Comparison of ENCODE assay signal across 10 cellular contexts in genomic region chr5:52802272-52803011, GRCh38. TPM values are rescaled to one million over a fixed set of nuclear protein-coding genes. Genes with fewer than 3 reads are reported as not detected.
DNase-seq lines count a peak whose midpoint lies in the region; ATAC-seq and TF ChIP-seq lines count a peak whose summit lies in the region.
"Had no signal": no experiment of that assay in that cellular context is flagged by ENCODE, and none has a peak within 500 bp of the region (broad histone marks: within the 10 kb centered on the region; RNA-seq: fewer than 3 reads in every experiment).

No MANE protein-coding gene starts in this region.

- peaks cover 49% of the 10 kb centered on the region for H3F3A ChIP-seq in GM23248 (ENCODE audit: insufficient read depth)

- H2AFZ ChIP-seq in GM23248, result no peak overlapping the region

- H3K4me3 ChIP-seq in GM23248 (peak overlapping the region; percentile 87), esophagus muscularis mucosa (peak overlapping the region; percentile 58 to 64 (median 64)), sigmoid colon (peak overlapping the region; percentile 47 to 71 (median 56)), Peyer's patch (peak overlapping the region in 2 of 4 donors; percentile 57 to 73)
- H3K4me3 ChIP-seq: body of pancreas had no signal

- H3K9me3 ChIP-seq in GM23248 (ENCODE audit: low read depth), result no peaks in the 10 kb centered on the region
- no peaks in the 10 kb centered on the region for H3K9me3 ChIP-seq in esophagus muscularis mucosa
- no peaks in the 10 kb centered on the region for H3K9me3 ChIP-seq in sigmoid colon
- no peaks in the 10 kb centered on the region for H3K9me3 ChIP-seq in Peyer's patch
- H3K9me3 ChIP-seq: body of pancreas, tibial nerve had no signal

- TF ChIP-seq POLR2A in esophagus muscularis mucosa (IDR thresholded peaks at IDR 0.05; ENCODE audit: low read depth), result no peak
- TF ChIP-seq POLR2A in sigmoid colon (IDR thresholded peaks at IDR 0.05), result no peak
- TF ChIP-seq POLR2A in Peyer's patch (IDR thresholded peaks at IDR 0.05), result no peak

- intact Hi-C loops in esophagus muscularis mucosa (cut with DNase I) (loop anchor here (10.0 kb wide), 1 partner anchor 62 kb away; no protein-coding TSS in a partner anchor), sigmoid colon (cut with DNase I) (loop anchor here (5.0 kb wide), 1 partner anchor 35 kb away; no protein-coding TSS in a partner anchor)

- H3K27me3 ChIP-seq in GM23248 (replicated peaks; ENCODE audit: insufficient read depth) (no peaks in the 10 kb centered on the region), esophagus muscularis mucosa (no peaks in the 10 kb centered on the region), sigmoid colon (no peaks in the 10 kb centered on the region), Peyer's patch (no peaks in the 10 kb centered on the region)
- H3K27me3 ChIP-seq: body of pancreas, tibial nerve had no signal

- TF ChIP-seq EP300 in esophagus muscularis mucosa (IDR thresholded peaks at IDR 0.05), result no peak
- TF ChIP-seq EP300 in sigmoid colon (IDR thresholded peaks at IDR 0.05), result no peak

- DNase-seq in GM23248 (no peak), RPMI7951 (ENCODE audit: low read depth) (peak; percentile 44), esophagus muscularis mucosa (ENCODE audit: extremely low spot score) (no peak), sigmoid colon (no peak), retina (no peak), Peyer's patch (no peak), cerebellar nuclear complex (lab: John Stamatoyannopoulos, UW) (no peak)
- DNase-seq: body of pancreas had no signal

- in situ Hi-C loops in GM23248 (cut with MboI), result no loop called here

- H3K27ac ChIP-seq in GM23248 (peak overlapping the region; percentile 99; the same call in 1 of the 2 replicates), esophagus muscularis mucosa (replicated peaks in 1 of 4) (peak overlapping the region; percentile 91 to 94 (median 93)), sigmoid colon (peak overlapping the region; percentile 91 to 97 (median 94)), Peyer's patch (peak overlapping the region in 1 of 4 donors; percentile 91)

- peak overlapping the region; percentile 97 for H3K4me2 ChIP-seq in GM23248 (ENCODE audit: unreplicated experiment)

- no peak for ATAC-seq in esophagus mucosa
- ATAC-seq: body of pancreas had no signal

- WGBS in GM23248 (ENCODE audit: low coverage in 1 of 2, low lambda C conversion rate in 2 of 2, missing lambda C conversion rate in 2 of 2), 2 experiments, result 67 to 72% methylated on average over 2 of the region's 2 CpGs
- 42% methylated on average over 2 of the region's 2 CpGs for WGBS in esophagus muscularis mucosa
- WGBS in sigmoid colon, 2 donors, result 74 to 79% methylated on average over 2 of the region's 2 CpGs

- peaks cover 37% of the 10 kb centered on the region for H3K36me3 ChIP-seq in GM23248 (ENCODE audit: low read depth)
- peaks cover 0 to 10% (median 5%) of the 10 kb centered on the region in 4 donors for H3K36me3 ChIP-seq in esophagus muscularis mucosa
- peaks cover 0 to 8% (median 0%) of the 10 kb centered on the region in 4 donors for H3K36me3 ChIP-seq in sigmoid colon
- H3K36me3 ChIP-seq in Peyer's patch, result peaks cover 0 to 5% (median 0%) of the 10 kb centered on the region in 3 donors

- peaks cover 86% of the 10 kb centered on the region for H3K79me2 ChIP-seq in GM23248 (ENCODE audit: insufficient read depth)

- H4K20me1 ChIP-seq in GM23248 (ENCODE audit: insufficient read depth), result no peaks in the 10 kb centered on the region

- TF ChIP-seq CTCF in esophagus muscularis mucosa (IDR thresholded peaks at IDR 0.05) (no peak), sigmoid colon (IDR thresholded peaks at IDR 0.05) (no peak), Peyer's patch (IDR thresholded peaks at IDR 0.05) (no peak)

- H3K4me1 ChIP-seq in GM23248 (ENCODE audit: insufficient read depth), result peaks cover 32% of the 10 kb centered on the region
- peaks cover 71 to 98% (median 97%) of the 10 kb centered on the region in 4 donors for H3K4me1 ChIP-seq in esophagus muscularis mucosa
- H3K4me1 ChIP-seq in sigmoid colon, result peaks cover 0 to 96% (median 79%) of the 10 kb centered on the region in 4 donors
- H3K4me1 ChIP-seq in Peyer's patch, result peaks cover 0 to 35% (median 10%) of the 10 kb centered on the region in 4 donors

- peak overlapping the region; percentile 99 for H3K9ac ChIP-seq in GM23248

- H3K9me2 ChIP-seq in GM23248 (ENCODE audit: insufficient read depth), result no peaks in the 10 kb centered on the region

RNA-seq across cellular contexts. Expression of gene ITGA1, which starts 14.7 kb away (rescaled TPM):
- total RNA-seq in GM23248 (2014; rRNA removed; shearing (Covaris generic)), result 18.4 and 18.6 TPM in 2 replicates
- polyA plus RNA-seq in GM23248 (2016; fragmentation: Nextera tagmentation; extraction: Ambion mirVana) (8.1 and 8.9 TPM in 2 replicates), sigmoid colon (1 to 10 TPM; 1.8 to 8.0 (median 4.4) TPM)
- total RNA-seq in RPMI7951 (2014; rRNA removed; shearing (Covaris generic)), result 47.7 and 74.6 TPM in 2 replicates
- total RNA-seq in esophagus muscularis mucosa (100 to 1,000 TPM; 228 to 302 (median 235) TPM), sigmoid colon (100 to 1,000 TPM; 162 to 511 (median 209) TPM), Peyer's patch (10 to 100 TPM; 21.2 to 49.5 (median 43.1) TPM), esophagus mucosa (5.1 TPM)

RNA-seq across cellular contexts. Expression of gene PELO, which starts 14.7 kb away (rescaled TPM):
- 20.4 and 24.4 TPM in 2 replicates for total RNA-seq in GM23248 (2014; rRNA removed; shearing (Covaris generic))
- polyA plus RNA-seq in GM23248 (2016; fragmentation: Nextera tagmentation; extraction: Ambion mirVana), result 25.0 and 25.2 TPM in 2 replicates
- 30.6 and 33.4 TPM in 2 replicates for total RNA-seq in RPMI7951 (2014; rRNA removed; shearing (Covaris generic))
- total RNA-seq in esophagus muscularis mucosa, result 10 to 100 TPM; 43.1 to 77.7 (median 69.7) TPM
- total RNA-seq in sigmoid colon, result 10 to 100 TPM; 37.1 to 60.1 (median 44.7) TPM
- 1 to 10 TPM; 3.9 to 8.3 (median 7.8) TPM for polyA plus RNA-seq in sigmoid colon
- 10 to 100 TPM; 10.2 to 22.3 (median 12.9) TPM for total RNA-seq in Peyer's patch
- total RNA-seq in esophagus mucosa, result 7.6 TPM
